12 cellular contexts compared by ENCODE assay signal in genomic region chrX:13008189-13008533, GRCh38. TPM values are rescaled to one million over a fixed set of nuclear protein-coding genes. Genes with fewer than 3 reads are reported as not detected.
DNase-seq lines count a peak whose midpoint lies in the region; ATAC-seq and TF ChIP-seq lines count a peak whose summit lies in the region.
"Had no signal": no experiment of that assay in that cellular context is flagged by ENCODE, and none has a peak within 500 bp of the region (broad histone marks: within the 10 kb centered on the region; RNA-seq: fewer than 3 reads in every experiment).

No MANE protein-coding gene starts in this region.

- no peak for TF ChIP-seq CTCF in osteoblast (IDR thresholded peaks at IDR 0.05; ENCODE audit: extremely low read depth, low read depth, low read length)
- TF ChIP-seq CTCF in omental fat pad (IDR thresholded peaks at IDR 0.05): no peak

- H3K4me1 ChIP-seq in osteoblast (ENCODE audit: insufficient read depth, low read length): peaks cover 34% of the 10 kb centered on the region

- H3K79me2 ChIP-seq in osteoblast (ENCODE audit: insufficient read depth, low read length): no peaks in the 10 kb centered on the region

- no peaks in the 10 kb centered on the region for H3K36me3 Mint-ChIP-seq in T-cell

- H3K27ac ChIP-seq in osteoblast (ENCODE audit: low read depth, low read length): peak overlapping the region; percentile 70
- H3K27ac ChIP-seq: ovary had no signal

- no peaks in the 10 kb centered on the region for H3K9me3 ChIP-seq in osteoblast (ENCODE audit: low read depth, low read length)
- H3K9me3 ChIP-seq: ovary, Peyer's patch had no signal

- CTCF ChIA-PET in T-cell (lab: Charles Lee): no interaction called here

- no peaks in the 10 kb centered on the region for H3K36me3 ChIP-seq in osteoblast (ENCODE audit: insufficient read depth, low read length)
- H3K36me3 ChIP-seq: ovary, Peyer's patch had no signal

- H3K4me2 ChIP-seq in osteoblast (ENCODE audit: insufficient read depth, low read length): peak overlapping the region; percentile 46

- DNase-seq in NOMO-1 (lab: John Stamatoyannopoulos, UW; ENCODE audit: unreplicated experiment in 2 of 2) (peak; percentile 47 to 74), NOMO-1 treated with dmso at 0.1 percent for 144 hours (lab: John Stamatoyannopoulos, UW; ENCODE audit: unreplicated experiment) (no peak), T-cell (no peak), osteoblast (ENCODE audit: insufficient read length, low spot score, missing footprints) (no peak), omental fat pad (ENCODE audit: low spot score) (no peak), A172 (ENCODE audit: low spot score) (no peak)
- DNase-seq: activated CD8-positive, alpha-beta memory T cell treated with anti-CD3 and anti-CD28 coated beads, Interleukin-2, amount 50 U/mL, for 48 hours; ovary; Peyer's patch had no signal

- H2AFZ ChIP-seq in osteoblast (ENCODE audit: low read length): no peak overlapping the region

- no peaks in the 10 kb centered on the region for H3K9me3 Mint-ChIP-seq in T-cell

- peak overlapping the region in 1 of 3 donors; percentile 40 for H3K4me3 Mint-ChIP-seq in T-cell

- POLR2A ChIA-PET in T-cell (lab: Charles Lee): no interaction called here

- no peaks in the 10 kb centered on the region for H3K27me3 ChIP-seq in osteoblast (ENCODE audit: insufficient read depth, low read length)
- H3K27me3 ChIP-seq: ovary, Peyer's patch had no signal

- peak overlapping the region; percentile 100 for H3K27ac Mint-ChIP-seq in T-cell

- no peaks in the 10 kb centered on the region for H4K20me1 ChIP-seq in osteoblast (ENCODE audit: insufficient read depth, low read length)

- ATAC-seq in HG03135 (IDR thresholded peaks at IDR 0.05; ENCODE audit: unreplicated experiment) (peak; percentile 38), T-cell (replicated peaks in 1 of 4) (no peak), HG02973 (IDR thresholded peaks at IDR 0.05; ENCODE audit: unreplicated experiment) (no peak), omental fat pad (ENCODE audit: low FRiP score) (no peak)

- H3K4me3 ChIP-seq in osteoblast (ENCODE audit: insufficient read depth, low read length): no peak overlapping the region
- H3K4me3 ChIP-seq: ovary, Peyer's patch had no signal

- H3K4me1 Mint-ChIP-seq in T-cell: peaks cover 66 to 81% (median 68%) of the 10 kb centered on the region in 3 donors

- peaks cover 0 to 30% of the 10 kb centered on the region in 2 donors for H3K27me3 Mint-ChIP-seq in T-cell

RNA-seq across cellular contexts. Expression of gene TMSB4X, which starts 33.3 kb away (rescaled TPM):
- total RNA-seq in T-cell (1,000 to 10,000 TPM; 5,030 to 6,201 (median 5,880) TPM), osteoblast (5,120 and 5,652 TPM in 2 replicates), omental fat pad (1,000 to 10,000 TPM; 3,948 to 5,890 (median 5,138) TPM)
- total RNA-seq in A172 (2014; rRNA removed; shearing (Covaris generic)): 16,491 and 16,946 TPM in 2 replicates

RNA-seq across cellular contexts. Expression of gene FAM9C, which starts 36.3 kb away (rescaled TPM):
- total RNA-seq in T-cell: not detected
- total RNA-seq in osteoblast: under 0.01 TPM in 1 of 2 replicates, not detected in the other
- not detected for total RNA-seq in omental fat pad
- total RNA-seq in A172 (2014; rRNA removed; shearing (Covaris generic)): not detected in 2 replicates
- total RNA-seq: H1 had no signal

Comparison
In these comparisons a context has a peak if more than half of its experiments do, and no peak if none do; other contexts are left out.
1. DNase-seq: peak in NOMO-1 (2 of 2); none in NOMO-1 treated with dmso at 0.1 percent for 144 hours (single experiment), T-cell (0 of 34), osteoblast (single experiment), omental fat pad (single experiment) and A172 (single experiment).